In the genomic region with DNA sequence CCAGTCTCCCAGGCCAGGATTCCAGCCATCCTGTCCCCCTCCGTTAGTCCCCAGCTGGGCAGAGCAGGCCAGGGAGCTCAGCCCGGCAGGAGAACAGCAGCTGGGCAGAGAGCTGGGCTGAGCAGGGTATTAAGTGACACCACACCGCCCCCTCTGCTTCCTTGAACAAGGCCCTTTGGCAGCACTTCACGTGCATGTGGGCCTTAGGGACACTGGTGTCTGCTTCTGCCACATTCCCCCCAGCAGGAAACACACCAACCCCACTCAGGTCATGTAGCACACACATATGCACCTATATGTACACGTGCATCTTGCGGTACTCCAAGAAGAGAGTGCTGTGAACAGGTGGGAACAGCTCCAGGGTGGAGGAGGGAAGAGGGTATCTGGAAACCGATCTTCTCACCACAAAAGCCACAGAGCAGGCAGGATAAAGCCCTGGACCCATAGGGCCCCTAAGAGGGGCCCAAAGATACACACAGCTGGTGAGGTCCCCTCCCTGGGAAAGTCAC, we compare ENCODE assay signal across 1 cellular context.
TF ChIP-seq lines count a peak whose summit lies in the region.

No MANE protein-coding gene starts in this region.

TF ChIP-seq in K562, 482 proteins besides CTCF, POLR2A, EP300 and RAD21 (continued from another document and continues in another):
- TF ChIP-seq ZEB2 (IDR thresholded peaks at IDR 0.05) (peak; percentile 79), ETS1 (conservative IDR thresholded peaks at IDR 0.05; ENCODE audit: control insufficient read depth, low read depth, low read length) (0 out of 2 replicates have a peak, but pooled peaks have one; percentile 40), POLR2AphosphoS5 (IDR thresholded peaks at IDR 0.05; ENCODE audit: control insufficient read depth, insufficient read depth, low read depth, low read length) (peak; percentile 53; the same call in 1 of the 2 replicates), ZNF263 (CRISPR knock-in tag; IDR thresholded peaks at IDR 0.05; ENCODE audit: borderline replicate concordance) (no peak), RCOR1 (IDR thresholded peaks at IDR 0.05; ENCODE audit: borderline replicate concordance in 1 of 2, low read depth in 2 of 2, low read length in 2 of 2) (peak; percentile 21 to 95; a peak in 3 of 4 replicates), ATF7 (IDR thresholded peaks at IDR 0.05) (0 out of 2 replicates have a peak, but pooled peaks have one; percentile 36), FOSL1 (tag; conservative IDR thresholded peaks at IDR 0.05) (peak; percentile 45; the same call in 1 of the 2 replicates), LEF1 (IDR thresholded peaks at IDR 0.05) (peak; percentile 76), NFYB (IDR thresholded peaks at IDR 0.05; ENCODE audit: extremely low read depth, insufficient read length) (no peak), GATAD2A (IDR thresholded peaks at IDR 0.05) (peak; percentile 58; the same call in 1 of the 2 replicates), CBFA2T3 (IDR thresholded peaks at IDR 0.05) (peak; percentile 89), ZBTB7A (IDR thresholded peaks at IDR 0.05; ENCODE audit: borderline replicate concordance, control insufficient read depth, low read depth, low read length) (peak; percentile 89), ZNF12 (CRISPR knock-in tag; IDR thresholded peaks at IDR 0.05) (no peak), BDP1 (IDR thresholded peaks at IDR 0.05; ENCODE audit: insufficient read depth, insufficient read length) (no peak), NR2C2 (CRISPR knock-in tag; IDR thresholded peaks at IDR 0.05) (no peak), NR2C2 (tag; IDR thresholded peaks at IDR 0.05) (no peak), NEUROD1 (IDR thresholded peaks at IDR 0.05; ENCODE audit: borderline replicate concordance, low read depth, low read length, partially characterized antibody) (peak; percentile 47), TAL1 (IDR thresholded peaks at IDR 0.05) (peak; percentile 37), HLTF (IDR thresholded peaks at IDR 0.05) (no peak), STAT6 (CRISPR knock-in tag; IDR thresholded peaks at IDR 0.05) (no peak), GABPB1 (CRISPR knock-in tag; IDR thresholded peaks at IDR 0.05) (0 out of 2 replicates have a peak, but pooled peaks have one; percentile 40), BHLHE40 (IDR thresholded peaks at IDR 0.05; ENCODE audit: low read length) (peak; percentile 91), MLLT1 (IDR thresholded peaks at IDR 0.05) (peak in 1 of 2 experiments; percentile 99; a peak in 2 of 4 replicates), STAT5A (IDR thresholded peaks at IDR 0.05; ENCODE audit: borderline replicate concordance, low read length) (peak; percentile 49; the same call in 1 of the 2 replicates), ZNF175 (CRISPR knock-in tag; IDR thresholded peaks at IDR 0.05; ENCODE audit: low read depth) (no peak), ZNF395 (CRISPR knock-in tag; IDR thresholded peaks at IDR 0.05) (peak; percentile 42; the same call in 1 of the 2 replicates), MAFF (IDR thresholded peaks at IDR 0.05; ENCODE audit: low read length) (no peak), MAFK (IDR thresholded peaks at IDR 0.05; ENCODE audit: low read length) (no peak), YY1 (IDR thresholded peaks at IDR 0.05; ENCODE audit: borderline replicate concordance in 1 of 3, control insufficient read depth in 1 of 3, extremely low read depth in 1 of 3, insufficient read depth in 3 of 3, insufficient read length in 1 of 3, insufficient replicate concordance in 2 of 3, low read depth in 1 of 3, low read length in 2 of 3) (no peak), DNMT1 (IDR thresholded peaks at IDR 0.05) (no peak), ID3 (CRISPR knock-in tag; IDR thresholded peaks at IDR 0.05) (no peak), ID3 (tag; IDR thresholded peaks at IDR 0.05) (peak; percentile 89), JUND (IDR thresholded peaks at IDR 0.05; ENCODE audit: borderline replicate concordance, low read depth, low read length) (peak; percentile 41; the same call in 1 of the 2 replicates), JUND (tag; IDR thresholded peaks at IDR 0.05; ENCODE audit: borderline replicate concordance, low read depth, low read length) (peak; percentile 43; the same call in 1 of the 3 replicates), SMARCA4 (IDR thresholded peaks at IDR 0.05) (peak; percentile 77; the same call in 1 of the 2 replicates), GATA2 (CRISPR knock-in tag; IDR thresholded peaks at IDR 0.05) (peak; percentile 97), RBM25 (IDR thresholded peaks at IDR 0.05; ENCODE audit: low read depth, low read length, severe bottlenecking) (no peak), FOXA3 (CRISPR knock-in tag; conservative IDR thresholded peaks at IDR 0.05 in 1 of 2, IDR thresholded peaks at IDR 0.05 in 1 of 2) (peak in 1 of 2 experiments; percentile 91; a peak in 2 of 4 replicates), NFIC (IDR thresholded peaks at IDR 0.05) (peak; percentile 74), NR1H2 (CRISPR knock-in tag; IDR thresholded peaks at IDR 0.05) (no peak), TEAD4 (IDR thresholded peaks at IDR 0.05; ENCODE audit: low read length) (peak; percentile 81), TEAD4 (CRISPR knock-in tag; IDR thresholded peaks at IDR 0.05; ENCODE audit: borderline replicate concordance) (no peak), CREB3L1 (IDR thresholded peaks at IDR 0.05; ENCODE audit: borderline replicate concordance, low read depth) (no peak), TCFL5 (CRISPR knock-in tag; conservative IDR thresholded peaks at IDR 0.05) (no peak), ETV5 (CRISPR knock-in tag; IDR thresholded peaks at IDR 0.05; ENCODE audit: low read depth) (peak; percentile 17; the same call in 1 of the 2 replicates)
- TF ChIP-seq, protein P1, sequence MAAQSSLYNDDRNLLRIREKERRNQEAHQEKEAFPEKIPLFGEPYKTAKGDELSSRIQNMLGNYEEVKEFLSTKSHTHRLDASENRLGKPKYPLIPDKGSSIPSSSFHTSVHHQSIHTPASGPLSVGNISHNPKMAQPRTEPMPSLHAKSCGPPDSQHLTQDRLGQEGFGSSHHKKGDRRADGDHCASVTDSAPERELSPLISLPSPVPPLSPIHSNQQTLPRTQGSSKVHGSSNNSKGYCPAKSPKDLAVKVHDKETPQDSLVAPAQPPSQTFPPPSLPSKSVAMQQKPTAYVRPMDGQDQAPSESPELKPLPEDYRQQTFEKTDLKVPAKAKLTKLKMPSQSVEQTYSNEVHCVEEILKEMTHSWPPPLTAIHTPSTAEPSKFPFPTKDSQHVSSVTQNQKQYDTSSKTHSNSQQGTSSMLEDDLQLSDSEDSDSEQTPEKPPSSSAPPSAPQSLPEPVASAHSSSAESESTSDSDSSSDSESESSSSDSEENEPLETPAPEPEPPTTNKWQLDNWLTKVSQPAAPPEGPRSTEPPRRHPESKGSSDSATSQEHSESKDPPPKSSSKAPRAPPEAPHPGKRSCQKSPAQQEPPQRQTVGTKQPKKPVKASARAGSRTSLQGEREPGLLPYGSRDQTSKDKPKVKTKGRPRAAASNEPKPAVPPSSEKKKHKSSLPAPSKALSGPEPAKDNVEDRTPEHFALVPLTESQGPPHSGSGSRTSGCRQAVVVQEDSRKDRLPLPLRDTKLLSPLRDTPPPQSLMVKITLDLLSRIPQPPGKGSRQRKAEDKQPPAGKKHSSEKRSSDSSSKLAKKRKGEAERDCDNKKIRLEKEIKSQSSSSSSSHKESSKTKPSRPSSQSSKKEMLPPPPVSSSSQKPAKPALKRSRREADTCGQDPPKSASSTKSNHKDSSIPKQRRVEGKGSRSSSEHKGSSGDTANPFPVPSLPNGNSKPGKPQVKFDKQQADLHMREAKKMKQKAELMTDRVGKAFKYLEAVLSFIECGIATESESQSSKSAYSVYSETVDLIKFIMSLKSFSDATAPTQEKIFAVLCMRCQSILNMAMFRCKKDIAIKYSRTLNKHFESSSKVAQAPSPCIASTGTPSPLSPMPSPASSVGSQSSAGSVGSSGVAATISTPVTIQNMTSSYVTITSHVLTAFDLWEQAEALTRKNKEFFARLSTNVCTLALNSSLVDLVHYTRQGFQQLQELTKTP (IDR thresholded peaks at IDR 0.05; ENCODE audit: low read depth in 1 of 2, partially characterized antibody in 2 of 2) = no peak
- TF ChIP-seq, protein P2, sequence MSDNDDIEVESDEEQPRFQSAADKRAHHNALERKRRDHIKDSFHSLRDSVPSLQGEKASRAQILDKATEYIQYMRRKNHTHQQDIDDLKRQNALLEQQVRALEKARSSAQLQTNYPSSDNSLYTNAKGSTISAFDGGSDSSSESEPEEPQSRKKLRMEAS (CRISPR knock-in tag; IDR thresholded peaks at IDR 0.05) = peak; percentile 65
- TF ChIP-seq, protein P3, sequence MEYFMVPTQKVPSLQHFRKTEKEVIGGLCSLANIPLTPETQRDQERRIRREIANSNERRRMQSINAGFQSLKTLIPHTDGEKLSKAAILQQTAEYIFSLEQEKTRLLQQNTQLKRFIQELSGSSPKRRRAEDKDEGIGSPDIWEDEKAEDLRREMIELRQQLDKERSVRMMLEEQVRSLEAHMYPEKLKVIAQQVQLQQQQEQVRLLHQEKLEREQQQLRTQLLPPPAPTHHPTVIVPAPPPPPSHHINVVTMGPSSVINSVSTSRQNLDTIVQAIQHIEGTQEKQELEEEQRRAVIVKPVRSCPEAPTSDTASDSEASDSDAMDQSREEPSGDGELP (CRISPR knock-in tag; IDR thresholded peaks at IDR 0.05; ENCODE audit: borderline replicate concordance) = peak; percentile 83
- TF ChIP-seq, protein P4, sequence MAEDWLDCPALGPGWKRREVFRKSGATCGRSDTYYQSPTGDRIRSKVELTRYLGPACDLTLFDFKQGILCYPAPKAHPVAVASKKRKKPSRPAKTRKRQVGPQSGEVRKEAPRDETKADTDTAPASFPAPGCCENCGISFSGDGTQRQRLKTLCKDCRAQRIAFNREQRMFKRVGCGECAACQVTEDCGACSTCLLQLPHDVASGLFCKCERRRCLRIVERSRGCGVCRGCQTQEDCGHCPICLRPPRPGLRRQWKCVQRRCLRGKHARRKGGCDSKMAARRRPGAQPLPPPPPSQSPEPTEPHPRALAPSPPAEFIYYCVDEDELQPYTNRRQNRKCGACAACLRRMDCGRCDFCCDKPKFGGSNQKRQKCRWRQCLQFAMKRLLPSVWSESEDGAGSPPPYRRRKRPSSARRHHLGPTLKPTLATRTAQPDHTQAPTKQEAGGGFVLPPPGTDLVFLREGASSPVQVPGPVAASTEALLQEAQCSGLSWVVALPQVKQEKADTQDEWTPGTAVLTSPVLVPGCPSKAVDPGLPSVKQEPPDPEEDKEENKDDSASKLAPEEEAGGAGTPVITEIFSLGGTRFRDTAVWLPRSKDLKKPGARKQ (CRISPR knock-in tag; IDR thresholded peaks at IDR 0.05) = no peak
